Comparison of ENCODE assay signal across 1 cellular context in the genomic region with DNA sequence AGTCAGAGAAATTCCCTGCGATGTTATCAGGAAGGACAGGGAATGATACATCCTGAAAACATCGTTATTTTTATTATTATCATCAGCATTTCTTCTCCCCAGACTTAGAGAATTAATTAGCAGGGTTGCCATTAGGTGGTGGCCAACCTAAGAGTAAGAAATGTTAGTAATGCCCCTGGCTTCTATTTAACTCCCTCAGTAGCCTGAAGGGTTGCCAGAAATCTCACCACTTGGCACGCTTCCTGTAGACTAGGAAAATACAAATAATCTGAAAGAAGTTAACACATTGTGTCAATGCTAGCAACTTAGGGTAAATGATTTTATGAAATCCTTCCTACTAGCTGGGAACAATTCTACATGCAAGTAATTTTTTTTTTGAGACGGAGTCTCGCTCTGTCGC.
TF ChIP-seq lines count a peak whose summit lies in the region.

No MANE protein-coding gene starts in this region.

TF ChIP-seq in SK-N-SH, 30 proteins besides CTCF, POLR2A, EP300 and RAD21 (continued from another document):
- TF ChIP-seq, protein P1, sequence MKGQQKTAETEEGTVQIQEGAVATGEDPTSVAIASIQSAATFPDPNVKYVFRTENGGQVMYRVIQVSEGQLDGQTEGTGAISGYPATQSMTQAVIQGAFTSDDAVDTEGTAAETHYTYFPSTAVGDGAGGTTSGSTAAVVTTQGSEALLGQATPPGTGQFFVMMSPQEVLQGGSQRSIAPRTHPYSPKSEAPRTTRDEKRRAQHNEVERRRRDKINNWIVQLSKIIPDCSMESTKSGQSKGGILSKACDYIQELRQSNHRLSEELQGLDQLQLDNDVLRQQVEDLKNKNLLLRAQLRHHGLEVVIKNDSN (IDR thresholded peaks at IDR 0.05; ENCODE audit: borderline replicate concordance, low read depth), result no peak
- TF ChIP-seq, protein P2, sequence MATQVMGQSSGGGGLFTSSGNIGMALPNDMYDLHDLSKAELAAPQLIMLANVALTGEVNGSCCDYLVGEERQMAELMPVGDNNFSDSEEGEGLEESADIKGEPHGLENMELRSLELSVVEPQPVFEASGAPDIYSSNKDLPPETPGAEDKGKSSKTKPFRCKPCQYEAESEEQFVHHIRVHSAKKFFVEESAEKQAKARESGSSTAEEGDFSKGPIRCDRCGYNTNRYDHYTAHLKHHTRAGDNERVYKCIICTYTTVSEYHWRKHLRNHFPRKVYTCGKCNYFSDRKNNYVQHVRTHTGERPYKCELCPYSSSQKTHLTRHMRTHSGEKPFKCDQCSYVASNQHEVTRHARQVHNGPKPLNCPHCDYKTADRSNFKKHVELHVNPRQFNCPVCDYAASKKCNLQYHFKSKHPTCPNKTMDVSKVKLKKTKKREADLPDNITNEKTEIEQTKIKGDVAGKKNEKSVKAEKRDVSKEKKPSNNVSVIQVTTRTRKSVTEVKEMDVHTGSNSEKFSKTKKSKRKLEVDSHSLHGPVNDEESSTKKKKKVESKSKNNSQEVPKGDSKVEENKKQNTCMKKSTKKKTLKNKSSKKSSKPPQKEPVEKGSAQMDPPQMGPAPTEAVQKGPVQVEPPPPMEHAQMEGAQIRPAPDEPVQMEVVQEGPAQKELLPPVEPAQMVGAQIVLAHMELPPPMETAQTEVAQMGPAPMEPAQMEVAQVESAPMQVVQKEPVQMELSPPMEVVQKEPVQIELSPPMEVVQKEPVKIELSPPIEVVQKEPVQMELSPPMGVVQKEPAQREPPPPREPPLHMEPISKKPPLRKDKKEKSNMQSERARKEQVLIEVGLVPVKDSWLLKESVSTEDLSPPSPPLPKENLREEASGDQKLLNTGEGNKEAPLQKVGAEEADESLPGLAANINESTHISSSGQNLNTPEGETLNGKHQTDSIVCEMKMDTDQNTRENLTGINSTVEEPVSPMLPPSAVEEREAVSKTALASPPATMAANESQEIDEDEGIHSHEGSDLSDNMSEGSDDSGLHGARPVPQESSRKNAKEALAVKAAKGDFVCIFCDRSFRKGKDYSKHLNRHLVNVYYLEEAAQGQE (IDR thresholded peaks at IDR 0.05; ENCODE audit: low read depth, low read length), result no peak
- TF ChIP-seq SMC3 (IDR thresholded peaks at IDR 0.05; ENCODE audit: low read depth, low read length), result no peak
